10 cellular contexts compared by ENCODE assay signal in genomic region chr16:10827691-10828341, GRCh38. TPM values are rescaled to one million over a fixed set of nuclear protein-coding genes. Genes with fewer than 3 reads are reported as not detected.
A peak's percentile ranks its signal among the peaks of the same experiment; 100 is the strongest.
DNase-seq lines count a peak whose midpoint lies in the region; ATAC-seq and TF ChIP-seq lines count a peak whose summit lies in the region.
"Had no signal": no experiment of that assay in that cellular context is flagged by ENCODE, and none has a peak within 500 bp of the region (broad histone marks: within the 10 kb centered on the region; RNA-seq: fewer than 3 reads in every experiment).

No MANE protein-coding gene starts in this region.

- no peak overlapping the region for H4K91ac ChIP-seq in mesenchymal stem cell (ENCODE audit: low read length)

- no peak overlapping the region for H2AK5ac ChIP-seq in mesenchymal stem cell (ENCODE audit: low read length, severe bottlenecking)

- H4K20me1 ChIP-seq in PC-9 (ENCODE audit: insufficient read depth): no peaks in the 10 kb centered on the region

- no peak for TF ChIP-seq CTCF in PC-9 (conservative IDR thresholded peaks at IDR 0.05)

- CTCF ChIA-PET in PC-9 (lab: Charles Lee): no interaction called here

- H3K4me1 ChIP-seq in mesenchymal stem cell (ENCODE audit: control insufficient read depth, insufficient read depth, low read depth, low read length): no peaks in the 10 kb centered on the region
- no peaks in the 10 kb centered on the region for H3K4me1 ChIP-seq in thymus (ENCODE audit: control insufficient read depth, insufficient read depth, low read length)
- no peaks in the 10 kb centered on the region; the same call in 1 of the 2 replicates for H3K4me1 ChIP-seq in PC-9 (replicated peaks; ENCODE audit: insufficient read depth)

- peak overlapping the region in 1 of 2 experiments; percentile 21 for H3K18ac ChIP-seq in mesenchymal stem cell (ENCODE audit: low read depth in 1 of 2, low read length in 2 of 2)

- H3K36me3 ChIP-seq in mesenchymal stem cell (ENCODE audit: control insufficient read depth in 1 of 2, insufficient read depth in 2 of 2, low read depth in 1 of 2, low read length in 2 of 2): no peaks in the 10 kb centered on the region
- H3K36me3 ChIP-seq in thymus (ENCODE audit: control insufficient read depth, insufficient read depth): no peaks in the 10 kb centered on the region
- no peaks in the 10 kb centered on the region for H3K36me3 ChIP-seq in PC-9 (ENCODE audit: low read depth)

- no peak overlapping the region for H3K4ac ChIP-seq in mesenchymal stem cell (ENCODE audit: low read depth in 1 of 2, low read length in 2 of 2)

- peak overlapping the region in 1 of 2 experiments; percentile 65 for H3K4me3 ChIP-seq in mesenchymal stem cell (ENCODE audit: insufficient read depth in 1 of 2, low read depth in 1 of 2, low read length in 2 of 2)
- H3K4me3 ChIP-seq in thymus (ENCODE audit: low read length): no peak overlapping the region
- no peak overlapping the region for H3K4me3 ChIP-seq in PC-9
- H3K4me3 ChIP-seq: K562 had no signal

- no TSS peak for BruUV-seq in PC-9 (replicated peaks; lab: Mats Ljungman, UMichigan)

- no peaks in the 10 kb centered on the region for H3K79me2 ChIP-seq in PC-9 (ENCODE audit: low read depth)

- no peak overlapping the region for H2BK5ac ChIP-seq in mesenchymal stem cell (ENCODE audit: low read depth, low read length, poor library complexity, severe bottlenecking)

- H2AFZ ChIP-seq in mesenchymal stem cell (ENCODE audit: low read depth, low read length) (no peak overlapping the region), PC-9 (no peak overlapping the region)

- H3K14ac ChIP-seq in mesenchymal stem cell (ENCODE audit: low read length in 2 of 2): no peak overlapping the region

- no peak overlapping the region for H2BK120ac ChIP-seq in mesenchymal stem cell (ENCODE audit: low read depth, low read length)

- no peaks in the 10 kb centered on the region for H3F3A ChIP-seq in PC-9 (ENCODE audit: insufficient read depth, low read depth)

- no peak for ATAC-seq in HG02981 (IDR thresholded peaks at IDR 0.05; ENCODE audit: unreplicated experiment)
- ATAC-seq: K562 had no signal

- H3K27me3 ChIP-seq in mesenchymal stem cell (ENCODE audit: control insufficient read depth in 1 of 2, insufficient read depth in 1 of 2, low read length in 2 of 2) (peaks cover 0 to 12% of the 10 kb centered on the region in 2 experiments), thymus (ENCODE audit: control insufficient read depth, insufficient read depth) (no peaks in the 10 kb centered on the region), PC-9 (ENCODE audit: insufficient read depth, low read depth) (no peaks in the 10 kb centered on the region; the same call in 1 of the 2 replicates)

- no peak overlapping the region for H2BK15ac ChIP-seq in mesenchymal stem cell (ENCODE audit: low read depth, poor library complexity, severe bottlenecking)

- no peaks in the 10 kb centered on the region for H3K79me1 ChIP-seq in mesenchymal stem cell (replicated peaks; ENCODE audit: low read length, poor library complexity, severe bottlenecking)

- intact Hi-C loops in PC-9 (cut with micrococcal nuclease; ENCODE audit: unreplicated experiment): loop anchor here (10.0 kb wide), 1 partner anchor 73 kb away; no protein-coding TSS in a partner anchor

- H3K4me2 ChIP-seq in mesenchymal stem cell (ENCODE audit: low read length, poor library complexity, severe bottlenecking): no peak overlapping the region
- no peak overlapping the region for H3K4me2 ChIP-seq in PC-9

- peak; percentile 75 for DNase-seq in LHCN-M2 (ENCODE audit: low read depth)
- DNase-seq in dermis microvascular lymphatic vessel endothelial cell (ENCODE audit: low read depth in 2 of 2): peak; percentile 40 to 47
- DNase-seq in mesenchymal stem cell: no peak
- no peak for DNase-seq in PC-9
- DNase-seq in activated T-cell treated with anti-CD3 and anti-CD28 coated beads for 4 hours: no peak
- no peak for DNase-seq in NCI-H2081 treated with DMSO at 0.1 percent for 48 hours (lab: John Stamatoyannopoulos, UW)

- H3K23ac ChIP-seq in mesenchymal stem cell (ENCODE audit: low read length in 2 of 2): no peak overlapping the region

- H2BK12ac ChIP-seq in mesenchymal stem cell (ENCODE audit: low read length in 2 of 2): no peak overlapping the region

- no peak overlapping the region for H4K8ac ChIP-seq in mesenchymal stem cell (ENCODE audit: low read length)

- POLR2A ChIA-PET in PC-9 (lab: Charles Lee; ENCODE audit: unreplicated experiment): interaction anchor here (0.6 kb wide), 1 partner anchor 115 kb away, joined by 4 read pairs; the partner anchor contains the start of gene DEXI

- WGBS in mesenchymal stem cell: 82% methylated on average over 11 of the region's 11 CpGs
- 84% methylated on average over 11 of the region's 11 CpGs for WGBS in thymus

- H3K9me2 ChIP-seq in PC-9 (ENCODE audit: insufficient read depth): no peaks in the 10 kb centered on the region

- H3K9ac ChIP-seq in mesenchymal stem cell (ENCODE audit: low read length): peak overlapping the region; percentile 92

- H3K27ac ChIP-seq in mesenchymal stem cell (ENCODE audit: low read length, poor library complexity, severe bottlenecking): no peak overlapping the region
- peak overlapping the region; percentile 85 for H3K27ac ChIP-seq in thymus (ENCODE audit: low read depth)
- no peak overlapping the region for H3K27ac ChIP-seq in PC-9

- H3K9me3 ChIP-seq in mesenchymal stem cell (ENCODE audit: control insufficient read depth, low read length): no peaks in the 10 kb centered on the region
- H3K9me3 ChIP-seq in thymus (ENCODE audit: control insufficient read depth): no peaks in the 10 kb centered on the region
- no peaks in the 10 kb centered on the region for H3K9me3 ChIP-seq in PC-9 (ENCODE audit: insufficient read depth, low read depth)

RNA-seq across cellular contexts. Expression of gene TVP23A, which starts 9.2 kb away (rescaled TPM):
- total RNA-seq in LHCN-M2 (2014; rRNA removed) (not detected in 2 replicates), dermis microvascular lymphatic vessel endothelial cell (not detected in 2 replicates), PC-9 (2021) (not detected in 2 replicates)
- 0.17 TPM for polyA plus RNA-seq in LHCN-M2 (2012)
- polyA plus RNA-seq in mesenchymal stem cell (2013, experiment 1 of 2): not detected
- not detected for polyA plus RNA-seq in mesenchymal stem cell (2013, experiment 2 of 2)
- 5.1 TPM for polyA plus RNA-seq in thymus
- polyA plus RNA-seq: keratinocyte had no signal

RNA-seq across cellular contexts. Expression of gene CIITA, which starts 49.2 kb away (rescaled TPM):
- total RNA-seq in LHCN-M2 (2014; rRNA removed) (1.1 TPM in 2 replicates), dermis microvascular lymphatic vessel endothelial cell (under 0.01 and 0.13 TPM in 2 replicates), PC-9 (2021) (1.2 and 1.7 TPM in 2 replicates)
- polyA plus RNA-seq in LHCN-M2 (2012): 0.29 TPM
- not detected for polyA plus RNA-seq in mesenchymal stem cell (2013, experiment 1 of 2)
- polyA plus RNA-seq in mesenchymal stem cell (2013, experiment 2 of 2): 0.01 TPM
- polyA plus RNA-seq in thymus: 32.8 TPM

Comparison
In these comparisons a context has a peak if more than half of its experiments do, and no peak if none do; other contexts are left out.
1. DNase-seq: peak in LHCN-M2 (single experiment) and dermis microvascular lymphatic vessel endothelial cell (2 of 2); none in mesenchymal stem cell (single experiment), PC-9 (0 of 2), activated T-cell treated with anti-CD3 and anti-CD28 coated beads for 4 hours (single experiment) and NCI-H2081 treated with DMSO at 0.1 percent for 48 hours (single experiment).